Comparison of ENCODE assay signal across 10 cellular contexts in the genomic region with DNA sequence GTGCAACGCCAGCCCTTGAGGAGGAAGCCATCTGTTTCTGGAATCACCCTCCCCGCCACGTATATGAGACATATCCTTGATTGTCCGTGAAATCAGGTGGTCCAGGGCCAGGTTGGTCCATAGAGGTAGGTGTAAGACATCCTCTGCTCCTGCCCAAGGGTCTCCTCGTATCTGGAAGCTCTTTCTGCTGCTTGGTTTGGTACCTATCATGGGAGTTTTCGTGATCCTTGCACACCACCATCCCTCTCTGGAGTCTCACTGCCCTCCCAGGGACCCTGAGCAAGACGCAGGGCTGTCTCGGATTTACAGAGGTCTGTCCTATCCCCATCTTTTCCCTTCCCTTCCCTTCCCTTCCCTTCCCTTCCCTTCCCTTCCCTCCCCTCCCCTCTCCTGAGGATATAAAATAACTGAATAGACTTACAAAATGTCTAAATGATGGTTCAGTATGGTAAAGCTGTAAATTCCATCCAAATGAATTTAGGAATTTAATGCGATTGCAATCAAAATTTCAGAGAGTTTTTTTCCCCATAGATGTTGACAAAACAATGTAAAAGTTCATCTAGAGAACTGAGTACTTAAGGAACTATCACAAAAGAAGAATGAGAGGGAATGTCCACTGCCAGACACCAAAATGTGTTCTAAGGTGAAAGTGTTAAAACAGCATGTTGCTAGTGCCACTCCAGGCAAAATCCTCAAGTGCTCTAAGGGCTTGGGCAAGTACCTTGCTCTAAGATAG. TPM values are rescaled to one million over a fixed set of nuclear protein-coding genes. Genes with fewer than 3 reads are reported as not detected.
DNase-seq lines count a peak whose midpoint lies in the region; ATAC-seq and FAIRE-seq lines count a peak whose summit lies in the region.
"Had no signal": no experiment of that assay in that cellular context is flagged by ENCODE, and none has a peak within 500 bp of the region (broad histone marks: within the 10 kb centered on the region; RNA-seq: fewer than 3 reads in every experiment).

No MANE protein-coding gene starts in this region.

- H3K36me3 Mint-ChIP-seq in activated T-cell treated with anti-CD3 and anti-CD28 coated beads, Interleukin-2, amount 50 U/mL, for 4 hours (ENCODE audit: insufficient read depth) = no peaks in the 10 kb centered on the region
- H3K36me3 Mint-ChIP-seq in activated CD8-positive, alpha-beta T cell treated with anti-CD3 and anti-CD28 coated beads, Interleukin-2, amount 10 ng/mL, durations not matched to agents 7 days and 5 days (ENCODE audit: low read depth) = no peaks in the 10 kb centered on the region

- H3K9me3 Mint-ChIP-seq in activated T-cell treated with anti-CD3 and anti-CD28 coated beads, Interleukin-2, amount 50 U/mL, for 4 hours = no peaks in the 10 kb centered on the region
- no peaks in the 10 kb centered on the region for H3K9me3 Mint-ChIP-seq in activated CD8-positive, alpha-beta T cell treated with anti-CD3 and anti-CD28 coated beads, Interleukin-2, amount 10 ng/mL, durations not matched to agents 7 days and 5 days (ENCODE audit: insufficient read depth)

- H3K27ac Mint-ChIP-seq in activated CD8-positive, alpha-beta T cell treated with anti-CD3 and anti-CD28 coated beads, Interleukin-2, amount 10 ng/mL, durations not matched to agents 7 days and 5 days = peak overlapping the region; percentile 91

- H3K4me3 ChIP-seq in thymus (ENCODE audit: low read length) = peak overlapping the region; percentile 76

- no peaks in the 10 kb centered on the region for H3K36me3 ChIP-seq in thymus (ENCODE audit: control insufficient read depth, insufficient read depth)

- no peaks in the 10 kb centered on the region for H3K27me3 ChIP-seq in thymus (ENCODE audit: control insufficient read depth, insufficient read depth)

- CTCF ChIA-PET in activated CD8-positive, alpha-beta T cell treated with anti-CD3 and anti-CD28 coated beads, Interleukin-2, amount 10 ng/mL, durations not matched to agents 7 days and 5 days (lab: Charles Lee) = interaction anchor here (0.6 to 4.6 kb wide), 29 partner anchors 8 to 1059 kb away, joined by 3 to 29 read pairs (median 4); a partner anchor contains a TSS

- no peaks in the 10 kb centered on the region for H3K9me3 ChIP-seq in thymus (ENCODE audit: control insufficient read depth)

- H3K4me3 Mint-ChIP-seq in activated T-cell treated with anti-CD3 and anti-CD28 coated beads, Interleukin-2, amount 50 U/mL, for 4 hours = peak overlapping the region; percentile 82
- peak overlapping the region; percentile 83 for H3K4me3 Mint-ChIP-seq in activated CD8-positive, alpha-beta T cell treated with anti-CD3 and anti-CD28 coated beads, Interleukin-2, amount 10 ng/mL, durations not matched to agents 7 days and 5 days

- WGBS in thymus = 22% methylated on average over 9 of the region's 9 CpGs

- DNase-seq in activated T-cell treated with anti-CD3 and anti-CD28 coated beads, Interleukin-2, amount 50 U/mL, for 4 hours = no peak
- DNase-seq in activated T-cell treated with anti-CD3 and anti-CD28 coated beads for 4 hours = no peak
- no peak for DNase-seq in activated CD8-positive, alpha-beta T cell treated with anti-CD3 and anti-CD28 coated beads, Interleukin-2, amount 10 ng/mL, durations not matched to agents 7 days and 5 days
- DNase-seq in islet precursor cell = peak; percentile 67
- DNase-seq in RPMI8226 = no peak
- no peak for DNase-seq in frontal cortex (ENCODE audit: low spot score in 2 of 2)
- DNase-seq: DMS79, NCI-H187 had no signal

- POLR2A ChIA-PET in activated CD8-positive, alpha-beta T cell treated with anti-CD3 and anti-CD28 coated beads, Interleukin-2, amount 10 ng/mL, durations not matched to agents 7 days and 5 days (lab: Charles Lee) = interaction anchor here (0.6 to 1.5 kb wide), 4 partner anchors 336 to 363 kb away, joined by 3 to 4 read pairs (median 3); no protein-coding TSS in a partner anchor

- H3K4me1 Mint-ChIP-seq in activated T-cell treated with anti-CD3 and anti-CD28 coated beads, Interleukin-2, amount 50 U/mL, for 4 hours (ENCODE audit: low read depth) = peaks cover 5% of the 10 kb centered on the region
- peaks cover 15% of the 10 kb centered on the region for H3K4me1 Mint-ChIP-seq in activated CD8-positive, alpha-beta T cell treated with anti-CD3 and anti-CD28 coated beads, Interleukin-2, amount 10 ng/mL, durations not matched to agents 7 days and 5 days (ENCODE audit: low read depth)

- ATAC-seq in activated T-cell treated with anti-CD3 and anti-CD28 coated beads, Interleukin-2, amount 50 U/mL, for 4 hours = no peak
- no peak for ATAC-seq in activated CD8-positive, alpha-beta T cell treated with anti-CD3 and anti-CD28 coated beads, Interleukin-2, amount 10 ng/mL, durations not matched to agents 7 days and 5 days
- no peak for ATAC-seq in HG02885 (IDR thresholded peaks at IDR 0.05; ENCODE audit: poor library complexity, unreplicated experiment)

- H3K27me3 Mint-ChIP-seq in activated T-cell treated with anti-CD3 and anti-CD28 coated beads, Interleukin-2, amount 50 U/mL, for 4 hours (ENCODE audit: low read depth) = no peaks in the 10 kb centered on the region
- peaks cover 14% of the 10 kb centered on the region for H3K27me3 Mint-ChIP-seq in activated CD8-positive, alpha-beta T cell treated with anti-CD3 and anti-CD28 coated beads, Interleukin-2, amount 10 ng/mL, durations not matched to agents 7 days and 5 days (ENCODE audit: low read depth)

- no peak overlapping the region for H3K27ac ChIP-seq in thymus (ENCODE audit: low read depth)

- H3K4me1 ChIP-seq in thymus (ENCODE audit: control insufficient read depth, insufficient read depth, low read length) = peaks cover 5% of the 10 kb centered on the region

- no peak for FAIRE-seq in frontal cortex (lab: Jason Lieb, UNC)

RNA-seq across cellular contexts. Expression of a gene that starts 2.0 kb away (rescaled TPM):
- total RNA-seq in activated T-cell treated with anti-CD3 and anti-CD28 coated beads, Interleukin-2, amount 50 U/mL, for 4 hours = not detected
- under 1 TPM; 0.47 to 0.53 TPM for total RNA-seq in activated CD8-positive, alpha-beta T cell treated with anti-CD3 and anti-CD28 coated beads, Interleukin-2, amount 10 ng/mL, durations not matched to agents 7 days and 5 days
- 0.25 TPM for polyA plus RNA-seq in thymus
- total RNA-seq in frontal cortex = 0.41 TPM

RNA-seq across cellular contexts. Expression of a gene that starts 11.7 kb away (rescaled TPM):
- not detected for total RNA-seq in activated T-cell treated with anti-CD3 and anti-CD28 coated beads, Interleukin-2, amount 50 U/mL, for 4 hours
- total RNA-seq in activated CD8-positive, alpha-beta T cell treated with anti-CD3 and anti-CD28 coated beads, Interleukin-2, amount 10 ng/mL, durations not matched to agents 7 days and 5 days = not detected
- polyA plus RNA-seq in thymus = 0.05 TPM
- total RNA-seq in frontal cortex = not detected

RNA-seq across cellular contexts. Expression of a gene that starts 52.5 kb away (rescaled TPM):
- under 1 TPM in 1 of 3 donors, not detected in 2; 0.08 TPM for total RNA-seq in activated T-cell treated with anti-CD3 and anti-CD28 coated beads, Interleukin-2, amount 50 U/mL, for 4 hours
- 1 to 10 TPM; 1.4 to 1.5 TPM for total RNA-seq in activated CD8-positive, alpha-beta T cell treated with anti-CD3 and anti-CD28 coated beads, Interleukin-2, amount 10 ng/mL, durations not matched to agents 7 days and 5 days
- 0.68 TPM for polyA plus RNA-seq in thymus
- total RNA-seq in frontal cortex = not detected
